In the genomic region with DNA sequence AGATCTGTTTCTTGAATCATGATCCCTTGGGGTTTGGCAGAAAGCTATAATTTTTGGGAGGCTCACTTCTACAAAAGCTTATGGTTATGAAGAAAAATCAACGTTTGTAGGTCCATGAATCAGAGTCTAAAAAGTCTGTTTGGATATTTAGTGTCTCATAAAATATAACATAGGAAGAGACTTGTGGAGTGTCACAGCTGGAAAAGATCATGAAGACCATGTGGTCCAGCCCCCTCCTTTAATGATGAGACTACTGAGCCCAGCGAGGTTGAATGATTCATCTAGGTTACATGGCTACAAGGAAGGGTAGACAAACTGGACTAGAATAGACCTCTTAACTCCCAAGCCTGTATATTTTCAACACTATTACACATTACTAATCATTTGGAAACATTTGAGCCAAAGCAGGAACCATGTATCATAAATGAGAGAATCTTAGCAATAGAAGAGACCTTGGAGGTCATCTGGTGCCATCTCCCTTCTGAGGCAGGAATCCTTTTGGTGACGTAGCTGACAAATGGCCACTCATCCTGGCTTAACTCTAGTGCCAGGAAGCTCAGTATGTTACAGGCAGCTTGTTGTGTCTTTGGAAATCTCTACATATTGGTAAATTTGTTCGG, we compare ENCODE assay signal across 1 cellular context.
TF ChIP-seq lines count a peak whose summit lies in the region.

No MANE protein-coding gene starts in this region.

TF ChIP-seq in IMR-90, 13 proteins besides CTCF, POLR2A, EP300 and RAD21 (continued from another document):
- TF ChIP-seq, protein P1, sequence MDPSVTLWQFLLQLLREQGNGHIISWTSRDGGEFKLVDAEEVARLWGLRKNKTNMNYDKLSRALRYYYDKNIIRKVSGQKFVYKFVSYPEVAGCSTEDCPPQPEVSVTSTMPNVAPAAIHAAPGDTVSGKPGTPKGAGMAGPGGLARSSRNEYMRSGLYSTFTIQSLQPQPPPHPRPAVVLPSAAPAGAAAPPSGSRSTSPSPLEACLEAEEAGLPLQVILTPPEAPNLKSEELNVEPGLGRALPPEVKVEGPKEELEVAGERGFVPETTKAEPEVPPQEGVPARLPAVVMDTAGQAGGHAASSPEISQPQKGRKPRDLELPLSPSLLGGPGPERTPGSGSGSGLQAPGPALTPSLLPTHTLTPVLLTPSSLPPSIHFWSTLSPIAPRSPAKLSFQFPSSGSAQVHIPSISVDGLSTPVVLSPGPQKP (IDR thresholded peaks at IDR 0.05; ENCODE audit: borderline replicate concordance, low read depth, low read length), result no peak
- TF ChIP-seq SMC3 (IDR thresholded peaks at IDR 0.05; ENCODE audit: low read depth, low read length) (no peak), NFE2L2 (IDR thresholded peaks at IDR 0.05; ENCODE audit: low read depth, low read length) (no peak), CHD1 (IDR thresholded peaks at IDR 0.05; ENCODE audit: low read depth, low read length) (no peak), RFX5 (IDR thresholded peaks at IDR 0.05; ENCODE audit: low read depth, low read length) (no peak)
